Comparison of ENCODE assay signal across 1 cellular context in genomic region chr2:38600242-38600891, GRCh38.
TF ChIP-seq lines count a peak whose summit lies in the region.

No MANE protein-coding gene starts in this region.

TF ChIP-seq in K562, 482 proteins besides CTCF, POLR2A, EP300 and RAD21 (continued from another document and continues in another):
- peak; percentile 22 for TF ChIP-seq TAF1 (IDR thresholded peaks at IDR 0.05; ENCODE audit: control insufficient read depth, extremely low read depth, insufficient read depth, low read length, severe bottlenecking)
- TF ChIP-seq STAT5A (IDR thresholded peaks at IDR 0.05; ENCODE audit: borderline replicate concordance, low read length), result no peak
- peak; percentile 94 for TF ChIP-seq ZNF121 (CRISPR knock-in tag; conservative IDR thresholded peaks at IDR 0.05)
- no peak for TF ChIP-seq SLC30A9 (CRISPR knock-in tag; IDR thresholded peaks at IDR 0.05)
- peak; percentile 93 for TF ChIP-seq ZNF384 (IDR thresholded peaks at IDR 0.05; ENCODE audit: low read depth, low read length)
- TF ChIP-seq RBBP5 (IDR thresholded peaks at IDR 0.05; ENCODE audit: borderline replicate concordance, insufficient read depth, low read length, poor library complexity, severe bottlenecking), result peak; percentile 55
- TF ChIP-seq UBTF (IDR thresholded peaks at IDR 0.05; ENCODE audit: borderline replicate concordance in 1 of 2, low read depth in 2 of 2, low read length in 2 of 2), result 0 out of 4 replicates have a peak, but pooled peaks of 1 of the 2 experiments have one; percentile 33
- TF ChIP-seq ARID3A (IDR thresholded peaks at IDR 0.05; ENCODE audit: borderline replicate concordance, low read depth, low read length), result 0 out of 2 replicates have a peak, but pooled peaks have one; percentile 40
- peak; percentile 40; the same call in 1 of the 2 replicates for TF ChIP-seq USF1 (CRISPR knock-in tag; IDR thresholded peaks at IDR 0.05)
- peak; percentile 5 for TF ChIP-seq DACH1 (IDR thresholded peaks at IDR 0.05; ENCODE audit: partially characterized antibody)
- TF ChIP-seq CBX3 (IDR thresholded peaks at IDR 0.05; ENCODE audit: borderline replicate concordance in 1 of 2, low read length in 2 of 2), result peak in 1 of 2 experiments; percentile 14; a peak in 1 of 3 replicates
- peak; percentile 63 to 86 for TF ChIP-seq MLLT1 (IDR thresholded peaks at IDR 0.05)
- TF ChIP-seq ZFX (CRISPR knock-in tag; IDR thresholded peaks at IDR 0.05), result peak; percentile 33; the same call in 1 of the 2 replicates
- no peak for TF ChIP-seq ATF1 (CRISPR knock-in tag; IDR thresholded peaks at IDR 0.05)
- TF ChIP-seq ATF1 (tag; IDR thresholded peaks at IDR 0.05), result 0 out of 2 replicates have a peak, but pooled peaks have one; percentile 14
- TF ChIP-seq, protein P1, sequence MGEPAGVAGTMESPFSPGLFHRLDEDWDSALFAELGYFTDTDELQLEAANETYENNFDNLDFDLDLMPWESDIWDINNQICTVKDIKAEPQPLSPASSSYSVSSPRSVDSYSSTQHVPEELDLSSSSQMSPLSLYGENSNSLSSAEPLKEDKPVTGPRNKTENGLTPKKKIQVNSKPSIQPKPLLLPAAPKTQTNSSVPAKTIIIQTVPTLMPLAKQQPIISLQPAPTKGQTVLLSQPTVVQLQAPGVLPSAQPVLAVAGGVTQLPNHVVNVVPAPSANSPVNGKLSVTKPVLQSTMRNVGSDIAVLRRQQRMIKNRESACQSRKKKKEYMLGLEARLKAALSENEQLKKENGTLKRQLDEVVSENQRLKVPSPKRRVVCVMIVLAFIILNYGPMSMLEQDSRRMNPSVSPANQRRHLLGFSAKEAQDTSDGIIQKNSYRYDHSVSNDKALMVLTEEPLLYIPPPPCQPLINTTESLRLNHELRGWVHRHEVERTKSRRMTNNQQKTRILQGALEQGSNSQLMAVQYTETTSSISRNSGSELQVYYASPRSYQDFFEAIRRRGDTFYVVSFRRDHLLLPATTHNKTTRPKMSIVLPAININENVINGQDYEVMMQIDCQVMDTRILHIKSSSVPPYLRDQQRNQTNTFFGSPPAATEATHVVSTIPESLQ (CRISPR knock-in tag; IDR thresholded peaks at IDR 0.05), result peak; percentile 64; the same call in 1 of the 2 replicates
- TF ChIP-seq NFATC3 (IDR thresholded peaks at IDR 0.05), result no peak
- TF ChIP-seq POLR2G (IDR thresholded peaks at IDR 0.05; ENCODE audit: low read depth, low read length), result peak; percentile 41; the same call in 1 of the 2 replicates
- TF ChIP-seq, protein P2, sequence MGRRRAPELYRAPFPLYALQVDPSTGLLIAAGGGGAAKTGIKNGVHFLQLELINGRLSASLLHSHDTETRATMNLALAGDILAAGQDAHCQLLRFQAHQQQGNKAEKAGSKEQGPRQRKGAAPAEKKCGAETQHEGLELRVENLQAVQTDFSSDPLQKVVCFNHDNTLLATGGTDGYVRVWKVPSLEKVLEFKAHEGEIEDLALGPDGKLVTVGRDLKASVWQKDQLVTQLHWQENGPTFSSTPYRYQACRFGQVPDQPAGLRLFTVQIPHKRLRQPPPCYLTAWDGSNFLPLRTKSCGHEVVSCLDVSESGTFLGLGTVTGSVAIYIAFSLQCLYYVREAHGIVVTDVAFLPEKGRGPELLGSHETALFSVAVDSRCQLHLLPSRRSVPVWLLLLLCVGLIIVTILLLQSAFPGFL (CRISPR knock-in tag; IDR thresholded peaks at IDR 0.05), result no peak
- TF ChIP-seq EP400 (IDR thresholded peaks at IDR 0.05), result 0 out of 2 replicates have a peak, but pooled peaks have one; percentile 21
- no peak for TF ChIP-seq RBFOX2 (IDR thresholded peaks at IDR 0.05; ENCODE audit: low read depth, low read length)
- no peak for TF ChIP-seq NR4A1 (CRISPR knock-in tag; IDR thresholded peaks at IDR 0.05)
- TF ChIP-seq NR4A1 (tag; IDR thresholded peaks at IDR 0.05), result no peak
- TF ChIP-seq NBN (IDR thresholded peaks at IDR 0.05; ENCODE audit: low read depth), result 0 out of 2 replicates have a peak, but pooled peaks have one; percentile 65
- TF ChIP-seq MNT (conservative IDR thresholded peaks at IDR 0.05), result 0 out of 4 replicates have a peak, but pooled peaks of 1 of the 2 experiments have one; percentile 32
- TF ChIP-seq ZKSCAN3 (CRISPR knock-in tag; IDR thresholded peaks at IDR 0.05), result no peak
- no peak for TF ChIP-seq ATF3 (IDR thresholded peaks at IDR 0.05)
- TF ChIP-seq ATF3 (CRISPR knock-in tag; conservative IDR thresholded peaks at IDR 0.05), result no peak
- peak; percentile 59; the same call in 1 of the 2 replicates for TF ChIP-seq MITF (IDR thresholded peaks at IDR 0.05)
- TF ChIP-seq TEAD4 (IDR thresholded peaks at IDR 0.05; ENCODE audit: low read length), result 0 out of 2 replicates have a peak, but pooled peaks have one; percentile 25
- no peak for TF ChIP-seq TEAD4 (CRISPR knock-in tag; IDR thresholded peaks at IDR 0.05; ENCODE audit: borderline replicate concordance)
- TF ChIP-seq ZNF395 (CRISPR knock-in tag; IDR thresholded peaks at IDR 0.05), result no peak
- TF ChIP-seq CBFA2T3 (IDR thresholded peaks at IDR 0.05), result 0 out of 2 replicates have a peak, but pooled peaks have one; percentile 10
- no peak for TF ChIP-seq GMEB1 (CRISPR knock-in tag; IDR thresholded peaks at IDR 0.05)
- peak; percentile 17; the same call in 1 of the 2 replicates for TF ChIP-seq BHLHE40 (IDR thresholded peaks at IDR 0.05; ENCODE audit: low read length)
- peak in 1 of 2 experiments; percentile 42; a peak in 1 of 4 replicates for TF ChIP-seq HDAC1 (IDR thresholded peaks at IDR 0.05)
